27 cellular contexts compared by ENCODE assay signal in genomic region chr5:10153394-10153793, GRCh38.
"Had no signal": no experiment of that assay in that cellular context is flagged by ENCODE, and none has a peak within 500 bp of the region (broad histone marks: within the 10 kb centered on the region; RNA-seq: fewer than 3 reads in every experiment).

No MANE protein-coding gene starts in this region.

- H3K9me3 ChIP-seq: colonic mucosa, esophagus muscularis mucosa, esophagus squamous epithelium, gastrocnemius medialis, gastroesophageal sphincter, heart left ventricle, heart right ventricle had no signal

- ATAC-seq: effector memory CD8-positive, alpha-beta T cell; esophagus mucosa; foreskin keratinocyte; gastrocnemius medialis; gastroesophageal sphincter; heart left ventricle; heart right ventricle had no signal

- FAIRE-seq: colon, endometrium, endothelial cell of umbilical vein, frontal cortex had no signal

- H3K4me3 ChIP-seq: colonic mucosa, coronary artery, dorsolateral prefrontal cortex, esophagus muscularis mucosa, esophagus squamous epithelium, gastrocnemius medialis, gastroesophageal sphincter, heart left ventricle, heart right ventricle had no signal

- H3K4me1 ChIP-seq: colonic mucosa, esophagus muscularis mucosa, foreskin keratinocyte, gastrocnemius medialis, gastroesophageal sphincter, heart left ventricle, heart right ventricle had no signal

- DNase-seq: colonic mucosa; cortex of kidney; dermis blood vessel endothelial cell; dorsolateral prefrontal cortex; effector CD4-positive, alpha-beta T cell; effector CD8-positive, alpha-beta T cell; effector memory CD4-positive, alpha-beta T cell; effector memory CD8-positive, alpha-beta T cell; endodermal cell; erythroblast; esophagus squamous epithelium; foreskin fibroblast; foreskin keratinocyte; foreskin melanocyte; gastrocnemius medialis; glutamatergic neuron; heart left ventricle; heart right ventricle had no signal

- H3K27ac ChIP-seq: colonic mucosa, coronary artery, dorsolateral prefrontal cortex, epithelial cell of prostate, esophagus muscularis mucosa, esophagus squamous epithelium, foreskin keratinocyte, gastrocnemius medialis, gastroesophageal sphincter, heart left ventricle, heart right ventricle had no signal

- H3K36me3 ChIP-seq: colonic mucosa, esophagus muscularis mucosa, esophagus squamous epithelium, gastrocnemius medialis, gastroesophageal sphincter, heart left ventricle, heart right ventricle had no signal

- H3K27me3 ChIP-seq: colonic mucosa, dorsolateral prefrontal cortex, esophagus squamous epithelium, foreskin keratinocyte, gastrocnemius medialis had no signal
